ENCODE assay signal across 36 cellular contexts in the genomic region with DNA sequence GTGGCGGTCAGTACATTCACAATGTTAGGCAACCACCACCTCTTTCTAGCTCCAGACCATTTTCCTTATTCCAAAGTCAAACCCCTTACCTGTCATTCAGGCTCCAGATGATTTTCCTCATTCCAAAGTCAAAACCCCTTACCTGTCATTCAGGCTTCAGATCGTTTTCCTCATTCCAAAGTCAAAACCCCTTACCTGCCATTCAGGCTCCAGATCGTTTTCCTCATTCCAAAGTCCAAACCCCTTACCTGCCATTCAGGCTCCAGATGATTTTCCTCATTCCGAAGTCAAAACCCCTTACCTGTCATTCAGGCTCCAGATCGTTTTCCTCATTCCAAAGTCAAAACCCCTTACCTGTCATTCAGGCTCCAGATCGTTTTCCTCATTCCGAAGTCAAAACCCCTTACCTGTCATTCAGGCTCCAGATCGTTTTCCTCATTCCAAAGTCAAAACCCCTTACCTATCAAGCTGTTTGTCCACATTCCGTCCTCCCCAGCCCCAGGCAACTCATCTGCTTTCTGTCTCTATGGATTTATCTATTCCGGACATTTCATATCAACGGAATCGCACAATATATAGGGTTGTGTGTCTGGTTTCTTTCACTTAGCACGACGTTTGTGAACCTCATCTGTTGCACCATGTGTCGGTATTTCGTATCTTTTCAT. TPM values are rescaled to one million over a fixed set of nuclear protein-coding genes. Genes with fewer than 3 reads are reported as not detected.
"Had no signal": no experiment of that assay in that cellular context is flagged by ENCODE, and none has a peak within 500 bp of the region (broad histone marks: within the 10 kb centered on the region; RNA-seq: fewer than 3 reads in every experiment).

No MANE protein-coding gene starts in this region.

- H3K4me3 Mint-ChIP-seq: activated CD4-positive, alpha-beta memory T cell treated with anti-CD3 and anti-CD28 coated beads, Interleukin-2, amount 10 ng/mL, durations not matched to agents 7 days and 5 days; activated CD8-positive, alpha-beta memory T cell treated with anti-CD3 and anti-CD28 coated beads, Interleukin-2, amount 10 ng/mL, durations not matched to agents 7 days and 5 days; activated naive CD4-positive, alpha-beta T cell treated with anti-CD3 and anti-CD28 coated beads, Interleukin-2, amount 10 ng/mL, durations not matched to agents 7 days and 5 days; activated naive CD8-positive, alpha-beta T cell; activated naive CD8-positive, alpha-beta T cell treated with anti-CD3 and anti-CD28 coated beads, Interleukin-2, amount 50 U/mL, for 24 hours; brain had no signal

- FAIRE-seq: RCC 7860 had no signal

- H3K9me3 Mint-ChIP-seq: activated CD4-positive, alpha-beta memory T cell treated with anti-CD3 and anti-CD28 coated beads, Interleukin-2, amount 10 ng/mL, durations not matched to agents 7 days and 5 days; activated naive CD4-positive, alpha-beta T cell treated with anti-CD3 and anti-CD28 coated beads, Interleukin-2, amount 10 ng/mL, durations not matched to agents 7 days and 5 days; activated naive CD8-positive, alpha-beta T cell treated with anti-CD3 and anti-CD28 coated beads, Interleukin-2, amount 50 U/mL, for 24 hours had no signal

- H3K27ac Mint-ChIP-seq: activated CD4-positive, alpha-beta memory T cell treated with anti-CD3 and anti-CD28 coated beads, Interleukin-2, amount 10 ng/mL, durations not matched to agents 7 days and 5 days; activated CD8-positive, alpha-beta memory T cell treated with anti-CD3 and anti-CD28 coated beads, Interleukin-2, amount 10 ng/mL, durations not matched to agents 7 days and 5 days; activated naive CD4-positive, alpha-beta T cell treated with anti-CD3 and anti-CD28 coated beads, Interleukin-2, amount 10 ng/mL, durations not matched to agents 7 days and 5 days; activated naive CD8-positive, alpha-beta T cell; activated naive CD8-positive, alpha-beta T cell treated with anti-CD3 and anti-CD28 coated beads, Interleukin-2, amount 50 U/mL, for 24 hours; brain had no signal

- H3K4me1 Mint-ChIP-seq: activated CD4-positive, alpha-beta memory T cell treated with anti-CD3 and anti-CD28 coated beads, Interleukin-2, amount 10 ng/mL, durations not matched to agents 7 days and 5 days; activated CD8-positive, alpha-beta memory T cell treated with anti-CD3 and anti-CD28 coated beads, Interleukin-2, amount 10 ng/mL, durations not matched to agents 7 days and 5 days; activated naive CD4-positive, alpha-beta T cell treated with anti-CD3 and anti-CD28 coated beads, Interleukin-2, amount 10 ng/mL, durations not matched to agents 7 days and 5 days; activated naive CD8-positive, alpha-beta T cell treated with anti-CD3 and anti-CD28 coated beads, Interleukin-2, amount 50 U/mL, for 24 hours had no signal

- H3K36me3 Mint-ChIP-seq: activated CD8-positive, alpha-beta memory T cell treated with anti-CD3 and anti-CD28 coated beads, Interleukin-2, amount 10 ng/mL, durations not matched to agents 7 days and 5 days; activated naive CD4-positive, alpha-beta T cell treated with anti-CD3 and anti-CD28 coated beads, Interleukin-2, amount 10 ng/mL, durations not matched to agents 7 days and 5 days; activated naive CD8-positive, alpha-beta T cell; brain had no signal

- H3K27ac ChIP-seq: RWPE1, VCaP had no signal

- DNase-seq: activated CD4-positive, alpha-beta memory T cell treated with anti-CD3 and anti-CD28 coated beads, Interleukin-2, amount 10 ng/mL, durations not matched to agents 7 days and 5 days; activated CD4-positive, alpha-beta T cell treated with anti-CD3 and anti-CD28 coated beads for 1 hour; activated CD4-positive, alpha-beta T cell treated with anti-CD3 and anti-CD28 coated beads for 48 hours; activated CD4-positive, CD25-positive, alpha-beta regulatory T cell; activated CD8-positive, alpha-beta memory T cell treated with anti-CD3 and anti-CD28 coated beads for 24 hours; activated CD8-positive, alpha-beta memory T cell treated with anti-CD3 and anti-CD28 coated beads, Interleukin-2, amount 10 ng/mL, durations not matched to agents 7 days and 5 days; activated CD8-positive, alpha-beta memory T cell treated with anti-CD3 and anti-CD28 coated beads, Interleukin-2, amount 50 U/mL, for 48 hours; activated effector memory CD4-positive, alpha-beta T cell treated with Interleukin-2 at 50 U/mL for 16 hours; activated naive CD4-positive, alpha-beta T cell treated with anti-CD3 and anti-CD28 coated beads, Interleukin-2, amount 10 ng/mL, durations not matched to agents 7 days and 5 days; activated naive CD8-positive, alpha-beta T cell treated with anti-CD3 and anti-CD28 coated beads, Interleukin-2, amount 50 U/mL, for 24 hours; activated T-cell treated with anti-CD3 and anti-CD28 coated beads, Interleukin-2, amount 50 U/mL, for 48 hours; anterior cingulate cortex; central memory CD4-positive, alpha-beta T cell; Karpas-422; NCI-H1105; NCI-H1417 treated with DMSO at 0.1 percent for 48 hours; NCI-H187 treated with DMSO at 0.1 percent for 48 hours; NCI-H2081; NCI-H345; NCI-H524 treated with DMSO at 0.1 percent for 48 hours; NCI-H748 treated with DMSO at 0.1 percent for 48 hours; NK-92 treated with Interleukin-12 subunit alpha and Interleukin-12 subunit beta, amount 100 ng/mL, for 24 hours; PC-3; SIG-M5; T-helper 1 cell; T-helper 2 cell; T-helper 9 cell had no signal

- ATAC-seq: activated CD8-positive, alpha-beta memory T cell treated with anti-CD3 and anti-CD28 coated beads, Interleukin-2, amount 10 ng/mL, durations not matched to agents 7 days and 5 days; activated naive CD8-positive, alpha-beta T cell treated with anti-CD3 and anti-CD28 coated beads, Interleukin-2, amount 50 U/mL, for 24 hours; PC-3; Right ventricle myocardium inferior; SK-N-SH treated with all-trans-retinoic acid at 6 μM for 48 hours had no signal

RNA-seq across cellular contexts. Expression of a gene that starts 5.1 kb away (rescaled TPM):
- total RNA-seq: activated CD4-positive, alpha-beta memory T cell treated with anti-CD3 and anti-CD28 coated beads, Interleukin-2, amount 10 ng/mL, durations not matched to agents 7 days and 5 days; activated CD8-positive, alpha-beta memory T cell treated with anti-CD3 and anti-CD28 coated beads, Interleukin-2, amount 10 ng/mL, durations not matched to agents 7 days and 5 days; MCF 10A; NCI-H460; Right ventricle myocardium inferior had no signal
